In the genomic region with DNA sequence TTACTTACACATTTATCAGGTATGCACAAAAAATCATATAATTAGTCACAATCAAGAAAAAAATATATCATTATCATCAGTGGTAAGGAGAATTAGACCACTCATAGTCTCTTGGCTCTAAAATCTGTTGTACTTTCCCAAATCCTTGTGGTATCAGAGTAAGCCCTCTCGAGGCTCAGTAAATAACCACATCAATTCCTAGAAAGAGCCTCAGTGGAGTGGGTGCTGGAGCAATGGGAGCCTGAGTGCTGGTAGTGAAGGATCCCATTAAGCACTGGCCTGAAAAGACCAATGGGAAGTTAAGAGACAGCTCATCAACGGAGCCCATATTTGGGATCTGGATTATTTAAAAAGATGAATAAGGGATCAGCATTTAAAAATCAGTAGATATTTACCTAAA, we compare ENCODE assay signal across 35 cellular contexts.
"Had no signal": no experiment of that assay in that cellular context is flagged by ENCODE, and none has a peak within 500 bp of the region (broad histone marks: within the 10 kb centered on the region; RNA-seq: fewer than 3 reads in every experiment).

No MANE protein-coding gene starts in this region.

- H3K27me3 ChIP-seq: MG63 had no signal

- H3K36me3 ChIP-seq: MG63 had no signal

- H3K9me3 ChIP-seq: MG63 had no signal

- H3K4me3 ChIP-seq: MG63 had no signal

- DNase-seq: Karpas-422, Kasumi-1, MG63, MM.1S, MV-4-11, NCI-H1048, NCI-H1092, NCI-H1092 treated with DMSO at 0.1 percent for 48 hours, NCI-H1105, NCI-H1105 treated with DMSO at 0.1 percent for 48 hours, NCI-H1417 treated with DMSO at 0.1 percent for 48 hours, NCI-H1436, NCI-H1436 treated with DMSO at 0.1 percent for 48 hours, NCI-H146, NCI-H1694, NCI-H1694 treated with DMSO at 0.1 percent for 48 hours, NCI-H187, NCI-H187 treated with DMSO at 0.1 percent for 48 hours, NCI-H1930, NCI-H2029, NCI-H2029 treated with DMSO at 0.1 percent for 48 hours, NCI-H2081, NCI-H2081 treated with DMSO at 0.1 percent for 48 hours, NCI-H2107, NCI-H2171, NCI-H2171 treated with DMSO at 0.1 percent for 48 hours, NCI-H2227 treated with DMSO at 0.1 percent for 48 hours, NCI-H226, NCI-H345, NCI-H446, NCI-H446 treated with DMSO at 0.1 percent for 48 hours, NCI-H510A, NCI-H510A treated with DMSO at 0.1 percent for 48 hours, NCI-H524, NCI-H524 treated with DMSO at 0.1 percent for 48 hours had no signal
